Comparison of ENCODE assay signal across 15 cellular contexts in the genomic region with DNA sequence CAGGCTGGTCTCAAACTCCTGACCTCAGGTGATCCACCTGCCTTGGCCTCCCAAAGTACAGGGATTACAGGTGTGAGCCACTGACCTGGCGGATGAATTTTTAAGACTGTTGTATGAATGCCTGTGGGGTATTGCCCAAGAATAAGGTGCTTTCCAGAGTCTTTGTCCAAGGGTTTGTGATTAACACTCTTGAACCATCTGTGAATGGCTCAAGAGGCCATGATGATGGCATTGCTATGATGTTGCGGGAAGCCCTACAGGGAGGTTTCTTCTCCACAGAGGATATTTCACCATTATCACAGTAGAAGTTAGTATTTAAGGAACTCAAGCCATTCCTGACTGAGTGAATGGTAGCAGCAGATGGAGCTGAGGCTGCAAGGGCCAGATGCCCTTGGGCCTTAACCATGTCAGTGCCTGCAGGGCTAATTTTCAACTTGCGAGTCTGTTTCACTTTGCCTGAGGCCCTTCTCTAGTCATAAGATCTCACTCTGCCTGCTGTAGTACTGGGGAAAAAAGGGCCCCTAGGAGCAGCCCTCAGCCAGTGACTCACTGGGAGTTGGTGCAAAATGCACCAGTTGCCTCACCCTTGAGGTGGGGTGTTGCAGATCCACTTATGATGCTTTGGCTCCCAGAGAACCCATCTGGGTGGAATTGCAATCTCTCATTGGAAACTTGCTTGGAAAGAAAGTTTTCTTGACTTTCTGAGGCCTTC.
A peak's percentile ranks its signal among the peaks of the same experiment; 100 is the strongest.
DNase-seq lines count a peak whose midpoint lies in the region; ATAC-seq and TF ChIP-seq lines count a peak whose summit lies in the region.
"Had no signal": no experiment of that assay in that cellular context is flagged by ENCODE, and none has a peak within 500 bp of the region (broad histone marks: within the 10 kb centered on the region; RNA-seq: fewer than 3 reads in every experiment).

No MANE protein-coding gene starts in this region.

- WGBS in body of pancreas, 2 donors: 93 to 94% methylated on average over 2 to 3 of the region's 3 CpGs

- H3K4me1 ChIP-seq in body of pancreas: peaks cover 7% of the 10 kb centered on the region

- ATAC-seq in GM21528 (IDR thresholded peaks at IDR 0.05; ENCODE audit: low FRiP score, unreplicated experiment) (no peak), body of pancreas (no peak)
- ATAC-seq: activated T-helper 17 cell treated with anti-CD3 and anti-CD28 coated beads, Interleukin-2, amount 50 U/mL, for 72 hours had no signal

- H3K27me3 ChIP-seq in body of pancreas: no peaks in the 10 kb centered on the region
- H3K27me3 ChIP-seq: tibial artery had no signal

- H3K36me3 ChIP-seq in body of pancreas (replicated peaks in 1 of 2; ENCODE audit: insufficient read depth in 1 of 2, low read depth in 2 of 2): no peaks in the 10 kb centered on the region
- H3K36me3 ChIP-seq: tibial artery had no signal

- H3K4me3 ChIP-seq in body of pancreas: no peak overlapping the region
- H3K4me3 ChIP-seq: tibial artery had no signal

- no peaks in the 10 kb centered on the region for H3K9me3 ChIP-seq in body of pancreas
- H3K9me3 ChIP-seq: tibial artery had no signal

- DNase-seq in ELR (ENCODE audit: low read depth) (peak; percentile 93), NCI-H226 (peak; percentile 92), dedifferentiated amniotic fluid mesenchymal stem cell (ENCODE audit: extremely low spot score) (peak; percentile 43), myocyte (ENCODE audit: low read depth) (peak; percentile 55), SK-N-DZ (ENCODE audit: low spot score) (no peak), NCI-H446 (lab: John Stamatoyannopoulos, UW) (no peak), body of pancreas (no peak)
- DNase-seq: activated CD4-positive, alpha-beta T cell treated with anti-CD3 and anti-CD28 coated beads for 4 hours; hippocampal formation; NCI-H2081 treated with DMSO at 0.1 percent for 48 hours; occipital lobe; T-helper 1 cell; tibial artery had no signal

- H3K27ac ChIP-seq in body of pancreas: no peak overlapping the region
- H3K27ac ChIP-seq: tibial artery had no signal

- no peak for TF ChIP-seq CTCF in body of pancreas (IDR thresholded peaks at IDR 0.05)

- TF ChIP-seq POLR2A in body of pancreas (IDR thresholded peaks at IDR 0.05): no peak

- intact Hi-C loops in body of pancreas (cut with DNase I): no loop called here

Comparison
In these comparisons a context has a peak if more than half of its experiments do, and no peak if none do; other contexts are left out.
1. DNase-seq: peak in ELR (single experiment), NCI-H226 (single experiment), dedifferentiated amniotic fluid mesenchymal stem cell (single experiment) and myocyte (single experiment); none in SK-N-DZ (single experiment), NCI-H446 (0 of 2) and body of pancreas (0 of 4).